Comparison of ENCODE assay signal across 16 cellular contexts in genomic region chr12:95257541-95257940, GRCh38. TPM values are rescaled to one million over a fixed set of nuclear protein-coding genes. Genes with fewer than 3 reads are reported as not detected.
DNase-seq lines count a peak whose midpoint lies in the region; ATAC-seq and TF ChIP-seq lines count a peak whose summit lies in the region.
"Had no signal": no experiment of that assay in that cellular context is flagged by ENCODE, and none has a peak within 500 bp of the region (broad histone marks: within the 10 kb centered on the region; RNA-seq: fewer than 3 reads in every experiment).

No MANE protein-coding gene starts in this region.

- no peak for ATAC-seq in CD4-positive, alpha-beta T cell (ENCODE audit: poor library complexity)
- ATAC-seq in activated T-cell treated with anti-CD3 and anti-CD28 coated beads, Interleukin-2, amount 50 U/mL, for 72 hours (replicated peaks in 1 of 2): no peak

- peak; percentile 33 for DNase-seq in AG04450 (ENCODE audit: low read depth, low spot score)
- DNase-seq in NT2/D1 (ENCODE audit: low read depth, low spot score): peak; percentile 46
- no peak for DNase-seq in endothelial cell (ENCODE audit: low spot score)
- DNase-seq in CD4-positive, alpha-beta T cell: no peak
- DNase-seq in NCI-H510A (lab: John Stamatoyannopoulos, UW): no peak
- DNase-seq in activated T-cell treated with anti-CD3 and anti-CD28 coated beads, Interleukin-2, amount 50 U/mL, for 1 hour: no peak
- DNase-seq in activated T-cell treated with anti-CD3 and anti-CD28 coated beads, Interleukin-2, amount 50 U/mL, for 72 hours: no peak
- DNase-seq: 8988T, C1 segment of cervical spinal cord, MM.1S, NCI-H1930, NCI-H2171, Peyer's patch, SHP77 treated with DMSO at 0.1 percent for 48 hours had no signal

- no peaks in the 10 kb centered on the region for H3K27me3 ChIP-seq in AG04450 (ENCODE audit: control insufficient read depth, insufficient read depth, low read length)
- no peaks in the 10 kb centered on the region for H3K27me3 ChIP-seq in NT2/D1 (ENCODE audit: insufficient read depth, insufficient read length)
- no peaks in the 10 kb centered on the region for H3K27me3 ChIP-seq in iPS-18a (ENCODE audit: control insufficient read depth, insufficient read depth, low read length)
- no peaks in the 10 kb centered on the region for H3K27me3 ChIP-seq in CD4-positive, alpha-beta T cell (ENCODE audit: control insufficient read depth, insufficient read depth, low read length)
- H3K27me3 ChIP-seq: Peyer's patch had no signal

- POLR2A ChIA-PET in AG04450 (lab: Yijun Ruan, JAX): no interaction called here
- POLR2A ChIA-PET in CD4-positive, alpha-beta T cell (lab: Charles Lee): no interaction called here

- no peaks in the 10 kb centered on the region for H3K27me3 Mint-ChIP-seq in endothelial cell (ENCODE audit: unreplicated experiment)
- H3K27me3 Mint-ChIP-seq in CD4-positive, alpha-beta T cell: no peaks in the 10 kb centered on the region
- no peaks in the 10 kb centered on the region for H3K27me3 Mint-ChIP-seq in activated T-cell treated with anti-CD3 and anti-CD28 coated beads, Interleukin-2, amount 50 U/mL, for 72 hours (ENCODE audit: low read depth)

- H3K4me1 Mint-ChIP-seq in endothelial cell (ENCODE audit: unreplicated experiment): peaks cover 29% of the 10 kb centered on the region
- no peaks in the 10 kb centered on the region for H3K4me1 Mint-ChIP-seq in CD4-positive, alpha-beta T cell (ENCODE audit: low read depth)
- no peaks in the 10 kb centered on the region for H3K4me1 Mint-ChIP-seq in activated T-cell treated with anti-CD3 and anti-CD28 coated beads, Interleukin-2, amount 50 U/mL, for 72 hours (ENCODE audit: low read depth)

- peaks cover 33% of the 10 kb centered on the region for H3K36me3 Mint-ChIP-seq in endothelial cell (ENCODE audit: low read depth, unreplicated experiment)
- H3K36me3 Mint-ChIP-seq in CD4-positive, alpha-beta T cell (ENCODE audit: low read depth): peaks cover 86% of the 10 kb centered on the region
- peaks cover 10 to 26% of the 10 kb centered on the region in 2 donors for H3K36me3 Mint-ChIP-seq in activated T-cell treated with anti-CD3 and anti-CD28 coated beads, Interleukin-2, amount 50 U/mL, for 72 hours (ENCODE audit: insufficient read depth in 2 of 2)

- H3K9ac ChIP-seq in NT2/D1 (ENCODE audit: insufficient read length, low read depth) (no peak overlapping the region), iPS-18a (ENCODE audit: low read length) (no peak overlapping the region)
- H3K9ac ChIP-seq: KMS-11 had no signal

- H3K27ac ChIP-seq in AG04450 (ENCODE audit: low read depth, low read length) (no peak overlapping the region), iPS-18a (ENCODE audit: low read length) (no peak overlapping the region)
- H3K27ac ChIP-seq in CD4-positive, alpha-beta T cell (ENCODE audit: low read depth, low read length): no peak overlapping the region
- H3K27ac ChIP-seq: KMS-11, Peyer's patch had no signal

- H3K4me1 ChIP-seq in NT2/D1 (ENCODE audit: insufficient read depth, insufficient read length): no peaks in the 10 kb centered on the region
- H3K4me1 ChIP-seq in iPS-18a (ENCODE audit: control insufficient read depth, low read depth, low read length): peaks cover 21% of the 10 kb centered on the region
- H3K4me1 ChIP-seq: Peyer's patch had no signal

- no peaks in the 10 kb centered on the region for H3K9me3 ChIP-seq in AG04450 (ENCODE audit: control insufficient read depth, insufficient read depth, low read length)
- no peaks in the 10 kb centered on the region for H3K9me3 ChIP-seq in NT2/D1 (ENCODE audit: insufficient read depth, low read length)
- H3K9me3 ChIP-seq in iPS-18a (ENCODE audit: control insufficient read depth, low read depth, low read length): no peaks in the 10 kb centered on the region
- H3K9me3 ChIP-seq in CD4-positive, alpha-beta T cell (ENCODE audit: control insufficient read depth, low read length): no peaks in the 10 kb centered on the region
- H3K9me3 ChIP-seq: Peyer's patch had no signal

- H3K36me3 ChIP-seq in NT2/D1 (ENCODE audit: insufficient read depth, insufficient read length, low read length) (peaks cover 56% of the 10 kb centered on the region), iPS-18a (ENCODE audit: control insufficient read depth, low read depth, low read length) (peaks cover 29% of the 10 kb centered on the region)

- no peak overlapping the region for H3K4me3 Mint-ChIP-seq in endothelial cell (ENCODE audit: unreplicated experiment)
- H3K4me3 Mint-ChIP-seq in CD4-positive, alpha-beta T cell: no peak overlapping the region
- H3K4me3 Mint-ChIP-seq in activated T-cell treated with anti-CD3 and anti-CD28 coated beads, Interleukin-2, amount 50 U/mL, for 72 hours: no peak overlapping the region

- no peaks in the 10 kb centered on the region for H3K9me3 Mint-ChIP-seq in endothelial cell (ENCODE audit: unreplicated experiment)
- no peaks in the 10 kb centered on the region for H3K9me3 Mint-ChIP-seq in CD4-positive, alpha-beta T cell
- no peaks in the 10 kb centered on the region for H3K9me3 Mint-ChIP-seq in activated T-cell treated with anti-CD3 and anti-CD28 coated beads, Interleukin-2, amount 50 U/mL, for 72 hours

- intact Hi-C loops in CD4-positive, alpha-beta T cell (cut with DNase I, micrococcal nuclease): no loop called here

- CTCF ChIA-PET in AG04450 (lab: Charles Lee): interaction anchor here (0.7 kb wide), 1 partner anchor 165 kb away, joined by 3 read pairs; no protein-coding TSS in a partner anchor
- CTCF ChIA-PET in CD4-positive, alpha-beta T cell (lab: Charles Lee): no interaction called here

- TF ChIP-seq CTCF in AG04450 (IDR thresholded peaks at IDR 0.05; ENCODE audit: low read depth, low read length) (no peak), endothelial cell (IDR thresholded peaks at IDR 0.05; ENCODE audit: unreplicated experiment) (no peak)
- TF ChIP-seq CTCF in CD4-positive, alpha-beta T cell (IDR thresholded peaks at IDR 0.05): no peak

- no peak overlapping the region for H3K4me3 ChIP-seq in AG04450 (ENCODE audit: low read depth, low read length)
- H3K4me3 ChIP-seq in NT2/D1 (ENCODE audit: insufficient read length, low read depth): no peak overlapping the region
- peak overlapping the region; percentile 8 for H3K4me3 ChIP-seq in iPS-18a (ENCODE audit: low read length)
- H3K4me3 ChIP-seq: Peyer's patch had no signal

- peak overlapping the region; percentile 74 for H3K27ac Mint-ChIP-seq in endothelial cell (ENCODE audit: unreplicated experiment)
- H3K27ac Mint-ChIP-seq in CD4-positive, alpha-beta T cell: no peak overlapping the region
- no peak overlapping the region for H3K27ac Mint-ChIP-seq in activated T-cell treated with anti-CD3 and anti-CD28 coated beads, Interleukin-2, amount 50 U/mL, for 72 hours

RNA-seq across cellular contexts. Expression of gene VEZT, which starts 39.9 kb away (rescaled TPM):
- 108 and 143 TPM in 2 replicates for polyA plus RNA-seq in AG04450 (2011; rRNA removed)
- 103 and 120 TPM in 2 replicates for polyA minus RNA-seq in AG04450 (2011; rRNA and poly(A)+ RNA removed)
- 89.9 TPM for total RNA-seq in endothelial cell (ENCODE audit: unreplicated experiment)
- total RNA-seq in CD4-positive, alpha-beta T cell: 10 to 100 TPM; 52.6 to 57.2 TPM
- total RNA-seq in activated T-cell treated with anti-CD3 and anti-CD28 coated beads, Interleukin-2, amount 50 U/mL, for 72 hours: 10 to 100 TPM; 49.0 to 61.5 TPM

RNA-seq across cellular contexts. Expression of gene FGD6, which starts 40.3 kb away (rescaled TPM):
- polyA plus RNA-seq in AG04450 (2011; rRNA removed): 7.1 and 10.2 TPM in 2 replicates
- polyA minus RNA-seq in AG04450 (2011; rRNA and poly(A)+ RNA removed): 13.1 and 20.9 TPM in 2 replicates
- 35.4 TPM for total RNA-seq in endothelial cell (ENCODE audit: unreplicated experiment)
- total RNA-seq in CD4-positive, alpha-beta T cell: 1 to 10 TPM; 1.5 TPM
- 1 to 10 TPM; 1.2 to 2.0 TPM for total RNA-seq in activated T-cell treated with anti-CD3 and anti-CD28 coated beads, Interleukin-2, amount 50 U/mL, for 72 hours

Comparison
In these comparisons a context has a peak if more than half of its experiments do, and no peak if none do; other contexts are left out.
1. DNase-seq: peak in AG04450 (single experiment) and NT2/D1 (single experiment); none in endothelial cell (single experiment), CD4-positive, alpha-beta T cell (0 of 10), NCI-H510A (single experiment), activated T-cell treated with anti-CD3 and anti-CD28 coated beads, Interleukin-2, amount 50 U/mL, for 1 hour (single experiment) and activated T-cell treated with anti-CD3 and anti-CD28 coated beads, Interleukin-2, amount 50 U/mL, for 72 hours (0 of 2).
2. RNA of gene FGD6, which starts 40.3 kb away (total RNA-seq): 35.4 TPM in endothelial cell (single experiment); 1.2 to 2.0 TPM in activated T-cell treated with anti-CD3 and anti-CD28 coated beads, Interleukin-2, amount 50 U/mL, for 72 hours and 1.5 TPM in CD4-positive, alpha-beta T cell; every median in the first group is over 10 times any median in the second.